9 cellular contexts compared by ENCODE assay signal in the genomic region with DNA sequence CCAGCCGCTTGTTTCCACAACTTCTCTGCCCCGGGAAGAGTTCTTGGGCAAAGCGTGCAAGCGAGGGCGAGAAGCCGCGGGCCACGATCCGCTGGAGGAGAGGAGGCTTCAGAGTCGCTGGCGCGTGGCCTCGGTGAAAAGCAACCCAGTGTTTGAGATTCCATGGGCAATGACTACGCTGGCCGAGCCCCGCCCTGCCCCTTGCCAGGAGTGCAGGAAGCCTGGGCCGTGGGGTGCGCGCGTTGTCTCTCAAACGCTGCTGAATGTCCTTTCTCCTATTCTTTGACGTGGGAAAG. TPM values are rescaled to one million over a fixed set of nuclear protein-coding genes. Genes with fewer than 3 reads are reported as not detected.
DNase-seq lines count a peak whose midpoint lies in the region; ATAC-seq and TF ChIP-seq lines count a peak whose summit lies in the region.
"Had no signal": no experiment of that assay in that cellular context is flagged by ENCODE, and none has a peak within 500 bp of the region (broad histone marks: within the 10 kb centered on the region; RNA-seq: fewer than 3 reads in every experiment).

No MANE protein-coding gene starts in this region.

- no peak overlapping the region for H3K27ac ChIP-seq in AG04450 (ENCODE audit: low read depth, low read length)
- peak overlapping the region; percentile 55; the same call in 1 of the 2 replicates for H3K27ac ChIP-seq in HEK293 (ENCODE audit: extremely low read depth, low read depth, low read length)
- no peak overlapping the region for H3K27ac ChIP-seq in mammary epithelial cell (ENCODE audit: insufficient read depth, low read depth, low read length)
- H3K27ac ChIP-seq in right lobe of liver: no peak overlapping the region
- no peak overlapping the region for H3K27ac ChIP-seq in urinary bladder (ENCODE audit: low read depth)
- H3K27ac ChIP-seq: epithelial cell of prostate had no signal

- no peaks in the 10 kb centered on the region for H3K27me3 ChIP-seq in AG04450 (ENCODE audit: control insufficient read depth, insufficient read depth, low read length)
- no peaks in the 10 kb centered on the region for H3K27me3 ChIP-seq in mammary epithelial cell (ENCODE audit: insufficient read depth, low read length)
- H3K27me3 ChIP-seq in right lobe of liver: no peaks in the 10 kb centered on the region

- no peak for TF ChIP-seq POLR2A in right lobe of liver (IDR thresholded peaks at IDR 0.05)

- no peaks in the 10 kb centered on the region for H3K36me3 ChIP-seq in HEK293 (ENCODE audit: control insufficient read depth in 2 of 2, insufficient read depth in 1 of 2, low read length in 2 of 2)
- H3K36me3 ChIP-seq in mammary epithelial cell (ENCODE audit: insufficient read depth, low read length): no peaks in the 10 kb centered on the region
- no peaks in the 10 kb centered on the region for H3K36me3 ChIP-seq in right lobe of liver
- H3K36me3 ChIP-seq in urinary bladder (ENCODE audit: insufficient read depth): no peaks in the 10 kb centered on the region

- 14% methylated on average over 12 of the region's 22 CpGs for WGBS in mammary epithelial cell (ENCODE audit: low coverage, missing lambda C conversion rate)
- WGBS in right lobe of liver (ENCODE audit: insufficient coverage, low coverage, low lambda C conversion rate, missing lambda C conversion rate): 27% methylated on average over 3 of the region's 22 CpGs
- 7% methylated on average over 22 of the region's 22 CpGs for WGBS in urinary bladder

- ATAC-seq in right lobe of liver: no peak

- no peak for TF ChIP-seq CTCF in AG04450 (IDR thresholded peaks at IDR 0.05; ENCODE audit: low read depth, low read length)
- no peak for TF ChIP-seq CTCF in HEK293 (tag by site-specific recombination; IDR thresholded peaks at IDR 0.05)
- TF ChIP-seq CTCF in mammary epithelial cell (conservative IDR thresholded peaks at IDR 0.05 in 1 of 2, IDR thresholded peaks at IDR 0.05 in 1 of 2; ENCODE audit: extremely low read depth in 1 of 2, insufficient read depth in 1 of 2, low read depth in 1 of 2, low read length in 2 of 2): no peak
- TF ChIP-seq CTCF in right lobe of liver (IDR thresholded peaks at IDR 0.05): no peak

- peak overlapping the region; percentile 66 for H3K4me3 ChIP-seq in AG04450 (ENCODE audit: low read depth, low read length)
- H3K4me3 ChIP-seq in HEK293 (ENCODE audit: low read depth, low read length): peak overlapping the region; percentile 52
- peak overlapping the region; percentile 49 to 60 (median 59) for H3K4me3 ChIP-seq in mammary epithelial cell (replicated peaks in 1 of 3; ENCODE audit: insufficient read depth in 1 of 3, low read depth in 2 of 3, low read length in 3 of 3)
- peak overlapping the region; percentile 38 to 53 (median 51) for H3K4me3 ChIP-seq in right lobe of liver
- peak overlapping the region; percentile 39 for H3K4me3 ChIP-seq in urinary bladder (ENCODE audit: low read depth, low read length)

- no peak for DNase-seq in AG04450 (ENCODE audit: low read depth, low spot score)
- no peak for DNase-seq in mammary epithelial cell
- peak in 1 of 3 donors; percentile 27 for DNase-seq in right lobe of liver
- DNase-seq in stimulated activated naive CD4-positive, alpha-beta T cell (lab: John Stamatoyannopoulos, UW): no peak
- DNase-seq in occipital lobe (lab: John Stamatoyannopoulos, UW): no peak
- DNase-seq in Ammon's horn (ENCODE audit: low spot score): no peak

- BruUV-seq in mammary epithelial cell (replicated peaks; lab: Mats Ljungman, UMichigan): no TSS peak

- H4K20me1 ChIP-seq in mammary epithelial cell (ENCODE audit: insufficient read depth, low read length): no peaks in the 10 kb centered on the region

- H2AFZ ChIP-seq in mammary epithelial cell (ENCODE audit: low read depth, low read length): peak overlapping the region; percentile 85

- no peaks in the 10 kb centered on the region for H3K79me2 ChIP-seq in mammary epithelial cell (ENCODE audit: insufficient read depth, low read length)

- H3K9ac ChIP-seq in mammary epithelial cell (ENCODE audit: insufficient read depth, low read length): no peak overlapping the region

- CTCF ChIA-PET in AG04450 (lab: Charles Lee): interaction anchor here (0.8 to 3.5 kb wide), 2 partner anchors 14 to 80 kb away, joined by 8 to 27 read pairs; no protein-coding TSS in a partner anchor
- CTCF ChIA-PET in HEK293 (lab: Yijun Ruan, JAX): interaction anchor here (0.7 to 2.7 kb wide), 7 partner anchors 10 to 380 kb away, joined by 3 to 12 read pairs (median 4); no protein-coding TSS in a partner anchor
- CTCF ChIA-PET in mammary epithelial cell (lab: Charles Lee; ENCODE audit: low non-redundant PET): no interaction called here

- H3K4me2 ChIP-seq in mammary epithelial cell (ENCODE audit: insufficient read depth, low read depth, low read length): peak overlapping the region; percentile 97

- intact Hi-C loops in mammary epithelial cell (cut with micrococcal nuclease) (no loop called here), right lobe of liver (cut with DNase I) (no loop called here)

- dilution Hi-C loops in mammary epithelial cell (cut with HindIII; ENCODE audit: low sequenced_read_pairs): no loop called here

- in situ Hi-C loops in mammary epithelial cell (cut with MboI; ENCODE audit: low sequenced_read_pairs in 2 of 2): no loop called here

- POLR2A ChIA-PET in AG04450 (lab: Yijun Ruan, JAX) (interaction anchor here (1.5 kb wide), 1 partner anchor 28 kb away, joined by 9 read pairs; the partner anchor contains the start of gene TRIM11), HEK293 (lab: Yijun Ruan, JAX) (interaction anchor here (1.1 kb wide), 1 partner anchor 28 kb away, joined by 7 read pairs; the partner anchor contains the start of gene TRIM11)

- peaks cover 24% of the 10 kb centered on the region for H3K9me3 ChIP-seq in AG04450 (ENCODE audit: control insufficient read depth, insufficient read depth, low read length)
- no peaks in the 10 kb centered on the region for H3K9me3 ChIP-seq in HEK293 (ENCODE audit: control insufficient read depth, insufficient read depth, low read depth, low read length)
- H3K9me3 ChIP-seq in mammary epithelial cell (replicated peaks; ENCODE audit: insufficient read depth, low read length): no peaks in the 10 kb centered on the region
- H3K9me3 ChIP-seq in right lobe of liver: no peaks in the 10 kb centered on the region

- H3K4me1 ChIP-seq in HEK293 (ENCODE audit: control insufficient read depth, insufficient read depth, low read length) (peaks cover 3% of the 10 kb centered on the region; the same call in 1 of the 2 replicates), mammary epithelial cell (ENCODE audit: insufficient read depth, low read length) (peaks cover 16% of the 10 kb centered on the region), right lobe of liver (peaks cover 0 to 7% (median 0%) of the 10 kb centered on the region in 4 donors), urinary bladder (ENCODE audit: insufficient read depth) (no peaks in the 10 kb centered on the region)

TF ChIP-seq in HEK293, 187 proteins besides CTCF, POLR2A, EP300 and RAD21:
- TF ChIP-seq PRDM1 (tag by site-specific recombination; IDR thresholded peaks at IDR 0.05): peak; percentile 23; the same call in 1 of the 2 replicates
- peak; percentile 3; the same call in 1 of the 2 replicates for TF ChIP-seq ZNF600 (tag by site-specific recombination; IDR thresholded peaks at IDR 0.05)
- TF ChIP-seq ZNF239 (tag by site-specific recombination; IDR thresholded peaks at IDR 0.05): no peak
- TF ChIP-seq ZNF596 (tag by site-specific recombination; IDR thresholded peaks at IDR 0.05): no peak

RNA-seq across cellular contexts. Expression of gene TRIM11, which starts 27.5 kb away (rescaled TPM):
- polyA plus RNA-seq in AG04450 (2011; rRNA removed) (5.7 and 6.1 TPM in 2 replicates), mammary epithelial cell (17.3 TPM), urinary bladder (15.2 TPM)
- 9.1 and 10.7 TPM in 2 replicates for polyA minus RNA-seq in AG04450 (2011; rRNA and poly(A)+ RNA removed)
- total RNA-seq in mammary epithelial cell (10 to 100 TPM; 29.8 to 39.6 TPM), right lobe of liver (1 to 10 TPM; 5.2 to 8.3 (median 7.1) TPM), urinary bladder (10.4 TPM), occipital lobe (10.9 TPM)
- polyA minus RNA-seq in mammary epithelial cell: 34.0 TPM

RNA-seq across cellular contexts. Expression of gene TRIM17, which starts 37.5 kb away (rescaled TPM):
- polyA plus RNA-seq in AG04450 (2011; rRNA removed) (0.16 and 0.27 TPM in 2 replicates), mammary epithelial cell (0.27 TPM), urinary bladder (0.57 TPM)
- 0.52 and 0.92 TPM in 2 replicates for polyA minus RNA-seq in AG04450 (2011; rRNA and poly(A)+ RNA removed)
- total RNA-seq in mammary epithelial cell (1 to 10 TPM; 1.9 to 6.7 TPM), right lobe of liver (not detected), urinary bladder (1.9 TPM), occipital lobe (0.78 TPM)
- not detected for polyA minus RNA-seq in mammary epithelial cell
